10 cellular contexts compared by ENCODE assay signal in the genomic region with DNA sequence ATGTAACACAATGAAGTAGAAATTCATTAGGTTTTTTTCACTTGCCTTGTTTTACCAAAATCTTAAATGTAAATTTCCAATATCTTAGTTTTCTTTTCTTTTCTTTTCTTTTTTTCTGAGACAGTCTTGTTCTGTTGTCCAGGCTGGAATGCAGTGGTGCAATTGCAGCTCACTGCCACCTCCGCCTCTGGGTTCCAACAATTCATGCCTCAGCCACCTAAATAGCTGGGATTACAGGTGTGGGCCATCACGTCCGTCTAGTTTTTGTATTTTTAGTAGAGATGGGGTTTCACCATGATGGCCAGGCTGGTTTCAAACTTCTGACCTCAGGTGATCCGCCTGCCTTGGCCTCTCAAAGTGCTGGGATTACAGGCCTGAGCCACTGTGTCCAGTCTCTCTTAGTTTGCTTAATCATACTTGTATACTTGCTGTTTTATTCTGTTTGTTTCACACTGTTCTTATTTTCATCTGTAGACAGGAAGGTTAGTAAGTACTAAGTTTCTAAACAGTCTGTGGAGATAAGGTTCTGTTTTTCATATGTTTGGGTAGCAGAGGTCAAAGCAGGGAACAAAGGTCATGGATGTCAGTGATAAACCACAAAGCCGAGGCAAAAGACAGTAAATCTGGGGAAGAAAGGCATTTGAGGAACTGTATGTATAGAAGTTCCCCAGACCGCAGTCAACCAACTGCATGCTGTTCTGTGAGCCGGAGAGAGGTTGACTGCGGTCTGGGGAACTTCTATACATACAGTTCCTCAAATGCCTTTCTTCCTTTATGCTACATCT.
DNase-seq lines count a peak whose midpoint lies in the region; ATAC-seq, FAIRE-seq and TF ChIP-seq lines count a peak whose summit lies in the region.
"Had no signal": no experiment of that assay in that cellular context is flagged by ENCODE, and none has a peak within 500 bp of the region (broad histone marks: within the 10 kb centered on the region; RNA-seq: fewer than 3 reads in every experiment).

No MANE protein-coding gene starts in this region.

- H3K27ac Mint-ChIP-seq in activated naive CD8-positive, alpha-beta T cell treated with anti-CD3 and anti-CD28 coated beads, Interleukin-2, amount 50 U/mL, for 24 hours, result no peak overlapping the region
- no peak overlapping the region for H3K27ac Mint-ChIP-seq in activated naive CD8-positive, alpha-beta T cell treated with anti-CD3 and anti-CD28 coated beads for 36 hours
- H3K27ac Mint-ChIP-seq: stimulated activated naive CD8-positive, alpha-beta T cell treated with anti-CD3 and anti-CD28 coated beads, Interleukin-15, Interleukin-2, amounts not matched to agents 100 ng/mL and 50 ng/mL, for 24 hours had no signal

- H3K4me1 Mint-ChIP-seq in activated naive CD8-positive, alpha-beta T cell treated with anti-CD3 and anti-CD28 coated beads, Interleukin-2, amount 50 U/mL, for 24 hours, result peaks cover 9% of the 10 kb centered on the region
- peaks cover 2% of the 10 kb centered on the region for H3K4me1 Mint-ChIP-seq in activated naive CD8-positive, alpha-beta T cell treated with anti-CD3 and anti-CD28 coated beads for 36 hours

- H3K4me3 Mint-ChIP-seq in activated naive CD8-positive, alpha-beta T cell treated with anti-CD3 and anti-CD28 coated beads, Interleukin-2, amount 50 U/mL, for 24 hours, result no peak overlapping the region
- H3K4me3 Mint-ChIP-seq in activated naive CD8-positive, alpha-beta T cell treated with anti-CD3 and anti-CD28 coated beads for 36 hours, result no peak overlapping the region
- H3K4me3 Mint-ChIP-seq: stimulated activated naive CD8-positive, alpha-beta T cell treated with anti-CD3 and anti-CD28 coated beads, Interleukin-15, Interleukin-2, amounts not matched to agents 100 ng/mL and 50 ng/mL, for 24 hours had no signal

- H3K9me3 Mint-ChIP-seq in activated naive CD8-positive, alpha-beta T cell treated with anti-CD3 and anti-CD28 coated beads, Interleukin-2, amount 50 U/mL, for 24 hours, result no peaks in the 10 kb centered on the region
- H3K9me3 Mint-ChIP-seq in activated naive CD8-positive, alpha-beta T cell treated with anti-CD3 and anti-CD28 coated beads for 36 hours, result no peaks in the 10 kb centered on the region
- H3K9me3 Mint-ChIP-seq: stimulated activated naive CD8-positive, alpha-beta T cell treated with anti-CD3 and anti-CD28 coated beads, Interleukin-15, Interleukin-2, amounts not matched to agents 100 ng/mL and 50 ng/mL, for 24 hours had no signal

- TF ChIP-seq CTCF in upper lobe of right lung (IDR thresholded peaks at IDR 0.05), result no peak

- H3K36me3 Mint-ChIP-seq in activated naive CD8-positive, alpha-beta T cell treated with anti-CD3 and anti-CD28 coated beads, Interleukin-2, amount 50 U/mL, for 24 hours (ENCODE audit: low read depth), result no peaks in the 10 kb centered on the region
- H3K36me3 Mint-ChIP-seq in activated naive CD8-positive, alpha-beta T cell treated with anti-CD3 and anti-CD28 coated beads for 36 hours, result no peaks in the 10 kb centered on the region

- no peak overlapping the region for H3K4me3 ChIP-seq in esophagus (ENCODE audit: low read depth in 1 of 2, low read length in 2 of 2)
- no peak overlapping the region for H3K4me3 ChIP-seq in upper lobe of right lung
- H3K4me3 ChIP-seq: A549 had no signal

- no peak for FAIRE-seq in H54 (lab: Jason Lieb, UNC)
- FAIRE-seq: A549 had no signal

- intact Hi-C loops in upper lobe of right lung (cut with DNase I), result no loop called here

- H3K4me1 ChIP-seq in esophagus (ENCODE audit: control insufficient read depth in 2 of 2, insufficient read depth in 2 of 2, low read length in 1 of 2) (no peaks in the 10 kb centered on the region), upper lobe of right lung (peaks cover 41% of the 10 kb centered on the region)

- ATAC-seq in activated naive CD8-positive, alpha-beta T cell treated with anti-CD3 and anti-CD28 coated beads, Interleukin-2, amount 50 U/mL, for 24 hours, result peak; percentile 35
- ATAC-seq in HG03457 (IDR thresholded peaks at IDR 0.05; ENCODE audit: unreplicated experiment), result peak; percentile 74
- ATAC-seq in upper lobe of right lung, result peak; percentile 67

- no peak for DNase-seq in activated naive CD8-positive, alpha-beta T cell treated with anti-CD3 and anti-CD28 coated beads, Interleukin-2, amount 50 U/mL, for 24 hours
- no peak for DNase-seq in activated naive CD8-positive, alpha-beta T cell treated with anti-CD3 and anti-CD28 coated beads for 36 hours
- DNase-seq in upper lobe of right lung (no peak), dedifferentiated amniotic fluid mesenchymal stem cell (ENCODE audit: extremely low spot score) (no peak), H54 (ENCODE audit: insufficient read length, low spot score) (no peak), EL (no peak)

- WGBS in esophagus, 2 donors, result 70 to 74% methylated on average over 8 of the region's 8 CpGs

- H3K27me3 Mint-ChIP-seq in activated naive CD8-positive, alpha-beta T cell treated with anti-CD3 and anti-CD28 coated beads, Interleukin-2, amount 50 U/mL, for 24 hours, result peaks cover 47% of the 10 kb centered on the region
- H3K27me3 Mint-ChIP-seq in activated naive CD8-positive, alpha-beta T cell treated with anti-CD3 and anti-CD28 coated beads for 36 hours, result peaks cover 57% of the 10 kb centered on the region

- H3K9me3 ChIP-seq in esophagus (ENCODE audit: control insufficient read depth in 2 of 2, insufficient read depth in 1 of 2, low read depth in 1 of 2, low read length in 1 of 2) (no peaks in the 10 kb centered on the region), upper lobe of right lung (no peaks in the 10 kb centered on the region)

- no peaks in the 10 kb centered on the region for H3K27me3 ChIP-seq in esophagus (ENCODE audit: control insufficient read depth in 1 of 2, insufficient read depth in 2 of 2, low read length in 2 of 2)
- H3K27me3 ChIP-seq in upper lobe of right lung, result no peaks in the 10 kb centered on the region

- peaks cover 0 to 3% of the 10 kb centered on the region in 2 donors for H3K36me3 ChIP-seq in esophagus (ENCODE audit: control insufficient read depth in 2 of 2, insufficient read depth in 2 of 2, low read length in 1 of 2)
- H3K36me3 ChIP-seq in upper lobe of right lung, result peaks cover 3% of the 10 kb centered on the region

- no peak for TF ChIP-seq POLR2A in H54 (IDR thresholded peaks at IDR 0.05; ENCODE audit: low read depth, low read length)

- H3K27ac ChIP-seq in esophagus (ENCODE audit: low read depth in 2 of 2, low read length in 1 of 2), result peak overlapping the region; percentile 34 to 48
- H3K27ac ChIP-seq in upper lobe of right lung, result peak overlapping the region; percentile 27
- H3K27ac ChIP-seq: A549 had no signal
